10 cellular contexts compared by ENCODE assay signal in the genomic region with DNA sequence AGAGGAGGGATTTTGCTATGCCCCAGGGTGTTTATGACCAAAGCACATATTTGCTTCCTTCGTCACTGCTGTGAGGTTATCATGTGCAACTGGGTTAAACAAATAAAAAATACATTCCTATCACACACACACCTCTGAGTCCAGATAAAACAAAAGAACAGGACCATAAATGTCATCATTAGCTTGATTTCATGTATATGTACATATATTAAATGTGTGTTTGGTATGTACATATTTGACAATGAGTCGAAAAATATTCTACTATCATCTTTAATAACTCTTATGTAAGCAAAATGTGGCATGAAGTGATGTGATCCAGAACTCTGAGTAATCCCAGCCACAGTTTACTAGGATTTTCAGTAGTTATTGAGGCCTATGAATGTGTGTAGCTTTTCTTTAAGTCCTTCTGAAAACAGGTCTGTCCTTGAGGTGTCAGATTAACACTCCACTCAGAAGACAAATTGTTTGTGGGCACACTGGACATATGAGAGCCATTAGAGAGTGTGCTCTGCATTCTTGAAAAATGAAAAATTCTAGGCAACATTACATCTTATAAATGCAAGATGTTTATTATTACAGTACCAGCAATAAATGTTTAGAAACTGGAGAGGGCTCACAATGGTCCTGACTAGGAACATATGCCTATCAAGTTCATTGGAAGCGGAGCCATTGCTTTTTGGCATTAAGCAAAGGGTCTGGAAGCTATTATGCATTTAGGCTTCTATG.
DNase-seq lines count a peak whose midpoint lies in the region; ATAC-seq and TF ChIP-seq lines count a peak whose summit lies in the region.
"Had no signal": no experiment of that assay in that cellular context is flagged by ENCODE, and none has a peak within 500 bp of the region (broad histone marks: within the 10 kb centered on the region; RNA-seq: fewer than 3 reads in every experiment).

No MANE protein-coding gene starts in this region.

- ATAC-seq in body of pancreas (peak; percentile 88), HG03457 (IDR thresholded peaks at IDR 0.05; ENCODE audit: unreplicated experiment) (no peak)

- H3K4me1 ChIP-seq in body of pancreas, result peaks cover 14% of the 10 kb centered on the region
- H3K4me1 ChIP-seq in mesodermal cell (ENCODE audit: control insufficient read depth, insufficient read depth, low read length, poor library complexity, severe bottlenecking), result peaks cover 12% of the 10 kb centered on the region
- no peaks in the 10 kb centered on the region for H3K4me1 ChIP-seq in tibial nerve

- in situ Hi-C loops in Caki2 (cut with HindIII; ENCODE audit: low pct_unique_long_range_greater_than_20kb, low sequenced_read_pairs) (no loop called here), GM13977 (cut with MboI; ENCODE audit: low pct_unique_long_range_greater_than_20kb, low sequenced_read_pairs, unreplicated experiment) (no loop called here)

- H3K36me3 ChIP-seq in body of pancreas (replicated peaks in 1 of 2; ENCODE audit: insufficient read depth in 1 of 2, low read depth in 2 of 2) (no peaks in the 10 kb centered on the region), mesodermal cell (ENCODE audit: control insufficient read depth, insufficient read depth, low read length) (no peaks in the 10 kb centered on the region), tibial nerve (no peaks in the 10 kb centered on the region)
- H3K36me3 ChIP-seq: neutrophil had no signal

- no peak for TF ChIP-seq EP300 in tibial nerve (IDR thresholded peaks at IDR 0.05)

- DNase-seq in Caki2 (ENCODE audit: low read depth) (peak; percentile 85), M059J (ENCODE audit: low read depth) (peak; percentile 96), body of pancreas (peak in 2 of 4 donors; percentile 12 to 44), GM13977 (ENCODE audit: low spot score) (no peak), GM10266 (ENCODE audit: extremely low spot score) (no peak), tibial nerve (ENCODE audit: low spot score in 2 of 2) (no peak)
- DNase-seq: activated CD4-positive, alpha-beta T cell treated with anti-CD3 and anti-CD28 coated beads, Interleukin-2, amount 50 U/mL, for 48 hours had no signal

- intact Hi-C loops in body of pancreas (cut with DNase I), result no loop called here

- TF ChIP-seq CTCF in body of pancreas (IDR thresholded peaks at IDR 0.05) (no peak), GM13977 (IDR thresholded peaks at IDR 0.05; ENCODE audit: extremely low read depth, insufficient read depth, missing control alignments) (no peak), GM10266 (IDR thresholded peaks at IDR 0.05; ENCODE audit: control insufficient read depth, insufficient read depth, low read depth, missing control alignments) (no peak), tibial nerve (IDR thresholded peaks at IDR 0.05) (no peak)

- TF ChIP-seq POLR2A in body of pancreas (IDR thresholded peaks at IDR 0.05) (no peak), tibial nerve (IDR thresholded peaks at IDR 0.05) (no peak)

- 41% methylated on average over 3 of the region's 3 CpGs for WGBS in body of pancreas, 2 donors
- 83% methylated on average over 1 of the region's 3 CpGs; no CpG with 5 or more reads in 1 of the 2 experiments for WGBS in mesodermal cell (ENCODE audit: insufficient coverage in 2 of 2), 2 experiments
- 63 to 72% methylated on average over 3 of the region's 3 CpGs for WGBS in tibial nerve, 2 donors

- H3K4me3 ChIP-seq in body of pancreas (no peak overlapping the region), mesodermal cell (ENCODE audit: extremely low read depth, insufficient read depth, low read length, poor library complexity, severe bottlenecking) (no peak overlapping the region), tibial nerve (no peak overlapping the region)

- H3K9me3 ChIP-seq in body of pancreas (no peaks in the 10 kb centered on the region), mesodermal cell (ENCODE audit: control insufficient read depth, low read length) (no peaks in the 10 kb centered on the region), tibial nerve (no peaks in the 10 kb centered on the region)
- H3K9me3 ChIP-seq: neutrophil had no signal

- H3K27ac ChIP-seq in body of pancreas, result peak overlapping the region in 1 of 4 donors; percentile 61
- peak overlapping the region; percentile 16 for H3K27ac ChIP-seq in mesodermal cell (ENCODE audit: low read depth, low read length, severe bottlenecking)
- no peak overlapping the region for H3K27ac ChIP-seq in tibial nerve
- H3K27ac ChIP-seq: neutrophil had no signal

- H3K27me3 ChIP-seq in body of pancreas (no peaks in the 10 kb centered on the region), tibial nerve (no peaks in the 10 kb centered on the region)
- H3K27me3 ChIP-seq: neutrophil had no signal

Comparison
In these comparisons a context has a peak if more than half of its experiments do, and no peak if none do; other contexts are left out.
1. DNase-seq: peak in Caki2 (single experiment) and M059J (single experiment); none in GM13977 (single experiment), GM10266 (single experiment) and tibial nerve (0 of 2).